6 cellular contexts compared by ENCODE assay signal in genomic region chr5:154700289-154700928, GRCh38. TPM values are rescaled to one million over a fixed set of nuclear protein-coding genes. Genes with fewer than 3 reads are reported as not detected.
DNase-seq lines count a peak whose midpoint lies in the region; ATAC-seq, FAIRE-seq and TF ChIP-seq lines count a peak whose summit lies in the region.
"Not testable (repeated sequence)": the region's sequence is repeated elsewhere in the genome, so short reads cannot be mapped to it uniquely, and the experiment has no call there.

No MANE protein-coding gene starts in this region.

- peak overlapping the region; percentile 57 for H3K27ac ChIP-seq in C4-2B
- H3K27ac ChIP-seq in VCaP, result peak overlapping the region; percentile 56
- not testable (repeated sequence) for H3K27ac ChIP-seq in H1 (ENCODE audit: low read depth, low read length)
- peak overlapping the region; percentile 58 for H3K27ac ChIP-seq in HepG2 (ENCODE audit: extremely low read length, insufficient read depth, low read length)
- H3K27ac ChIP-seq in parathyroid adenoma, result peak overlapping the region; percentile 93
- H3K27ac ChIP-seq in gastrocnemius medialis, result peak overlapping the region; percentile 73 to 82 (median 78)

- not testable (repeated sequence) for H4K5ac ChIP-seq in H1 (ENCODE audit: insufficient read length, low read depth, low read length)

- H3K4me2 ChIP-seq in H1 (ENCODE audit: insufficient read depth in 1 of 2, low read depth in 2 of 2, low read length in 2 of 2), result not testable (repeated sequence)
- H3K4me2 ChIP-seq in HepG2 (ENCODE audit: low read depth, low read length), result peak overlapping the region; percentile 76; the same call in 1 of the 2 replicates
- peak overlapping the region; percentile 62 for H3K4me2 ChIP-seq in parathyroid adenoma (ENCODE audit: low read length)

- not testable (repeated sequence) for H2BK12ac ChIP-seq in H1 (ENCODE audit: low read depth, low read length)

- H4K8ac ChIP-seq in H1 (ENCODE audit: extremely low read depth, insufficient read depth, low read length), result not testable (repeated sequence)

- not testable (repeated sequence) for H3K4ac ChIP-seq in H1 (replicated peaks; ENCODE audit: insufficient read length, low read depth, low read length)

- TF ChIP-seq RAD21 in H1 (IDR thresholded peaks at IDR 0.05 in 1 of 2, conservative IDR thresholded peaks at IDR 0.05 in 1 of 2; ENCODE audit: low read depth in 2 of 2, low read length in 2 of 2); HepG2 (CRISPR knock-in tag; IDR thresholded peaks at IDR 0.05): not testable (repeated sequence)

- not testable (repeated sequence) for H3K14ac ChIP-seq in H1 (ENCODE audit: insufficient read length)

- H2BK20ac ChIP-seq in H1 (ENCODE audit: low read length), result not testable (repeated sequence)

- H2BK120ac ChIP-seq in H1 (replicated peaks; ENCODE audit: low read depth, low read length), result not testable (repeated sequence)

- H2AFZ ChIP-seq in H1 (ENCODE audit: low read length); HepG2 (ENCODE audit: low read length): not testable (repeated sequence)
- peak overlapping the region; percentile 47 for H2AFZ ChIP-seq in parathyroid adenoma

- not testable (repeated sequence) for FAIRE-seq in H1 (lab: Jason Lieb, UNC); HepG2 (lab: Jason Lieb, UNC)

- not testable (repeated sequence) for BruUV-seq in HepG2 (replicated peaks; lab: Mats Ljungman, UMichigan)

- not testable (repeated sequence) for H4K20me1 ChIP-seq in H1 (replicated peaks in 1 of 2; ENCODE audit: control insufficient read depth in 1 of 2, insufficient read depth in 2 of 2, low read length in 2 of 2); HepG2 (ENCODE audit: insufficient read depth, low read length)

- H2BK15ac ChIP-seq in H1 (ENCODE audit: low read length), result not testable (repeated sequence)

- H3K36me3 ChIP-seq in H1 (ENCODE audit: control insufficient read depth in 2 of 4, insufficient read depth in 4 of 4, low read length in 3 of 4); HepG2 (replicated peaks in 1 of 2; ENCODE audit: control insufficient read depth in 1 of 2, insufficient read depth in 2 of 2, low read length in 2 of 2); parathyroid adenoma (ENCODE audit: control insufficient read depth, insufficient read depth, low read length); gastrocnemius medialis: not testable (repeated sequence)

- not testable (repeated sequence) for H3K27me3 ChIP-seq in H1 (replicated peaks in 1 of 4; ENCODE audit: control insufficient read depth in 3 of 4, extremely low read depth in 1 of 4, insufficient read depth in 3 of 4, low read length in 3 of 4); HepG2 (ENCODE audit: control insufficient read depth in 1 of 2, insufficient read depth in 2 of 2, low read length in 2 of 2); parathyroid adenoma (ENCODE audit: control insufficient read depth, insufficient read depth, low read length); gastrocnemius medialis

- not testable (repeated sequence) for H3K4me3 ChIP-seq in H1 (ENCODE audit: extremely low read depth in 1 of 4, insufficient read depth in 2 of 4, low read depth in 3 of 4, low read length in 4 of 4); HepG2 (replicated peaks in 1 of 3; ENCODE audit: insufficient read depth in 1 of 3, low read depth in 2 of 3, low read length in 3 of 3); gastrocnemius medialis
- H3K4me3 ChIP-seq in parathyroid adenoma (ENCODE audit: low read depth, low read length), result peak overlapping the region; percentile 40

- not testable (repeated sequence) for DNase-seq in H1 (ENCODE audit: low read depth in 1 of 2, low spot score in 2 of 2); HepG2 (ENCODE audit: low spot score); gastrocnemius medialis

- not testable (repeated sequence) for H3K79me1 ChIP-seq in H1 (ENCODE audit: low read depth, low read length)

- 0 out of 2 replicates have a peak overlapping the region, but pooled peaks have one; percentile 32 for H2AK5ac ChIP-seq in H1 (ENCODE audit: low read depth, low read length)

- intact Hi-C loops in HepG2 (cut with micrococcal nuclease; ENCODE audit: unreplicated experiment), result loop anchor here (5.0 kb wide), 1 partner anchor 57 kb away; the partner anchor contains the start of gene LARP1
- intact Hi-C loops in gastrocnemius medialis (cut with DNase I; ENCODE audit: low total_unique reads), result not testable (repeated sequence)

- not testable (repeated sequence) for H3K9me3 ChIP-seq in H1 (ENCODE audit: insufficient read depth in 2 of 2, low read depth in 1 of 2, low read length in 1 of 2); HepG2 (ENCODE audit: low read length); parathyroid adenoma (ENCODE audit: control insufficient read depth, low read length); gastrocnemius medialis

- peaks cover 5 to 25% (median 14%) of the 10 kb centered on the region in 4 experiments for H3K4me1 ChIP-seq in H1 (replicated peaks in 1 of 4; ENCODE audit: control insufficient read depth in 3 of 4, insufficient read depth in 4 of 4, low read length in 3 of 4)
- peaks cover 84% of the 10 kb centered on the region for H3K4me1 ChIP-seq in HepG2 (ENCODE audit: insufficient read depth, low read length)
- H3K4me1 ChIP-seq in parathyroid adenoma, result peaks cover 39% of the 10 kb centered on the region
- H3K4me1 ChIP-seq in gastrocnemius medialis, result peaks cover 8 to 15% of the 10 kb centered on the region in 2 donors

- H3K18ac ChIP-seq in H1 (ENCODE audit: extremely low read depth, low read length), result not testable (repeated sequence)

- not testable (repeated sequence) for H3K23me2 ChIP-seq in H1 (ENCODE audit: low read depth, low read length)

- CTCF ChIA-PET in H1 (lab: Charles Lee; ENCODE audit: partially characterized antibody), result interaction anchor here (2.2 kb wide), 1 partner anchor 13 kb away, joined by 10 read pairs; no protein-coding TSS in a partner anchor
- CTCF ChIA-PET in HepG2 (lab: Yijun Ruan, JAX; ENCODE audit: low intra/inter-chr PET ratio, low total read pairs), result not testable (repeated sequence)

- POLR2A ChIA-PET in H1 (lab: Charles Lee; ENCODE audit: partially characterized antibody), result not testable (repeated sequence)
- POLR2A ChIA-PET in HepG2 (lab: Yijun Ruan, JAX), result interaction anchor here (1.0 to 3.1 kb wide), 4 partner anchors 13 to 143 kb away, joined by 3 to 16 read pairs (median 14); no protein-coding TSS in a partner anchor

- in situ Hi-C loops in HepG2 (cut with HindIII; ENCODE audit: extremely low pct_ligation_motif_present, low pct_unique_long_range_greater_than_20kb); gastrocnemius medialis (cut with MboI; ENCODE audit: low sequenced_read_pairs in 4 of 4): not testable (repeated sequence)

- H2BK5ac ChIP-seq in H1 (ENCODE audit: low read depth, low read length), result not testable (repeated sequence)

- not testable (repeated sequence) for ATAC-seq in HepG2, gastrocnemius medialis

- not testable (repeated sequence) for H3K23ac ChIP-seq in H1 (ENCODE audit: insufficient read length)

- 95% methylated on average over 10 of the region's 10 CpGs; no CpG with 5 or more reads in 1 of the 2 experiments for WGBS in H1 (ENCODE audit: extremely low coverage in 1 of 2, insufficient coverage in 1 of 2, insufficient read length in 1 of 2, insufficient replicate concordance in 2 of 2, low coverage in 1 of 2, low lambda C conversion rate in 2 of 2, missing lambda C conversion rate in 1 of 2), 2 experiments
- WGBS in HepG2 (ENCODE audit: low lambda C conversion rate), result 41% methylated on average over 10 of the region's 10 CpGs

- not testable (repeated sequence) for TF ChIP-seq POLR2A in H1 (IDR thresholded peaks at IDR 0.05; ENCODE audit: control extremely low read depth in 1 of 2, low read depth in 2 of 2, low read length in 2 of 2); HepG2 (IDR thresholded peaks at IDR 0.05; ENCODE audit: insufficient read depth in 1 of 2, low read depth in 2 of 2, low read length in 2 of 2); gastrocnemius medialis (IDR thresholded peaks at IDR 0.05)

- H3K79me2 ChIP-seq in H1 (ENCODE audit: control insufficient read depth in 1 of 2, insufficient read depth in 2 of 2, low read length in 2 of 2), result peaks cover 0 to 12% of the 10 kb centered on the region in 2 experiments; a peak in 2 of 4 replicates
- not testable (repeated sequence) for H3K79me2 ChIP-seq in HepG2 (ENCODE audit: insufficient read depth, low read length); parathyroid adenoma

- H4K91ac ChIP-seq in H1 (replicated peaks; ENCODE audit: insufficient read length, low read length), result not testable (repeated sequence)

- TF ChIP-seq EP300 in H1 (IDR thresholded peaks at IDR 0.05; ENCODE audit: borderline replicate concordance in 1 of 2, low read depth in 2 of 2, low read length in 2 of 2); HepG2 (IDR thresholded peaks at IDR 0.05; ENCODE audit: low read depth in 2 of 2, low read length in 2 of 2); HepG2 (CRISPR knock-in tag; IDR thresholded peaks at IDR 0.05; ENCODE audit: borderline replicate concordance): not testable (repeated sequence)

- H3K56ac ChIP-seq in H1 (replicated peaks; ENCODE audit: insufficient read length, low read depth, low read length), result not testable (repeated sequence)

- H3K9ac ChIP-seq in H1 (replicated peaks in 1 of 4; ENCODE audit: extremely low read depth in 1 of 4, low read depth in 3 of 4, low read length in 3 of 4); HepG2 (ENCODE audit: insufficient read depth, low read depth, low read length); parathyroid adenoma: not testable (repeated sequence)

- not testable (repeated sequence) for TF ChIP-seq CTCF in C4-2B (conservative IDR thresholded peaks at IDR 0.05); VCaP (conservative IDR thresholded peaks at IDR 0.05); H1 (IDR thresholded peaks at IDR 0.05; ENCODE audit: control extremely low read depth in 1 of 3, insufficient read depth in 1 of 3, low read depth in 1 of 3, low read length in 3 of 3); HepG2 (CRISPR knock-in tag; IDR thresholded peaks at IDR 0.05); parathyroid adenoma (IDR thresholded peaks at IDR 0.05); gastrocnemius medialis (IDR thresholded peaks at IDR 0.05 in 4 of 5, conservative IDR thresholded peaks at IDR 0.05 in 1 of 5)

RNA-seq across cellular contexts. Expression of gene LARP1, which starts 54.8 kb away (rescaled TPM):
- total RNA-seq in H1 (2021; fragmentation: NEBNext Ultra II Directional; extraction: Animal tissue kit (Norgen Biotek cat#: 25700)), result 409 and 422 TPM in 2 replicates
- 106 and 156 TPM in 2 replicates for polyA plus RNA-seq in H1 (2011; rRNA removed)
- 126 TPM for polyA plus RNA-seq in H1 (2011; cell fraction: cytosol; rRNA removed)
- polyA plus RNA-seq in H1 (2011; cell fraction: nucleus; rRNA removed), result 349 TPM
- polyA plus RNA-seq in H1 (2012, experiment 1 of 2), result 181 to 219 TPM (median 186 TPM) in 4 replicates
- 78.9 TPM for polyA plus RNA-seq in H1 (2012, experiment 2 of 2)
- polyA plus RNA-seq in H1 (2013, experiment 1 of 2), result 201 TPM
- polyA plus RNA-seq in H1 (2013, experiment 2 of 2), result 196 TPM
- polyA minus RNA-seq in H1 (2011; rRNA and poly(A)+ RNA removed), result 223 and 225 TPM in 2 replicates
- polyA minus RNA-seq in H1 (2011; cell fraction: cytosol; rRNA and poly(A)+ RNA removed), result 149 TPM
- polyA minus RNA-seq in H1 (2011; cell fraction: nucleus; rRNA and poly(A)+ RNA removed), result 253 TPM
- total RNA-seq in HepG2 (2016; rRNA removed; fragmentation: Illumina TruSeq; extraction: Trizol), result 61.4 and 68.5 TPM in 2 replicates
- total RNA-seq in HepG2 (2016; cell fraction: cytosol; rRNA removed; fragmentation: Illumina TruSeq; extraction: Trizol; ENCODE audit: low read depth), result 8.7 and 8.9 TPM in 2 replicates
- total RNA-seq in HepG2 (2016; cell fraction: insoluble cytoplasmic fraction; rRNA removed; fragmentation: Illumina TruSeq; extraction: Trizol), result 57.6 and 62.0 TPM in 2 replicates
- 36.8 and 41.2 TPM in 2 replicates for total RNA-seq in HepG2 (2016; cell fraction: membrane; rRNA removed; fragmentation: Illumina TruSeq; extraction: Trizol)
- 72.6 and 80.1 TPM in 2 replicates for total RNA-seq in HepG2 (2016; cell fraction: nucleus; rRNA removed; fragmentation: Illumina TruSeq; extraction: Trizol)
- 45.2 and 52.0 TPM in 2 replicates for polyA plus RNA-seq in HepG2 (2011; rRNA removed)
- 29.4 and 31.7 TPM in 2 replicates for polyA plus RNA-seq in HepG2 (2011; cell fraction: cytosol; rRNA removed)
- polyA plus RNA-seq in HepG2 (2011; cell fraction: nucleus; rRNA removed), result 74.2 and 76.9 TPM in 2 replicates
- polyA plus RNA-seq in HepG2 (2012), result 59.4 and 62.0 TPM in 2 replicates
- 4.0 and 4.5 TPM in 2 replicates for polyA plus RNA-seq in HepG2 (2016; cell fraction: cytosol; fragmentation: Illumina TruSeq; extraction: Trizol; ENCODE audit: low read depth)
- 69.6 and 92.6 TPM in 2 replicates for polyA plus RNA-seq in HepG2 (2016; cell fraction: insoluble cytoplasmic fraction; fragmentation: Illumina TruSeq; extraction: Trizol; ENCODE audit: low read depth)
- 15.3 and 19.6 TPM in 2 replicates for polyA plus RNA-seq in HepG2 (2016; cell fraction: membrane; fragmentation: Illumina TruSeq; extraction: Trizol; ENCODE audit: low read depth)
- polyA plus RNA-seq in HepG2 (2016; cell fraction: nucleus; fragmentation: Illumina TruSeq; extraction: Trizol; ENCODE audit: insufficient read depth, low read depth), result 143 and 158 TPM in 2 replicates
- polyA minus RNA-seq in HepG2 (2011; rRNA and poly(A)+ RNA removed; ENCODE audit: low replicate concordance), result 72.7 and 144 TPM in 2 replicates
- polyA minus RNA-seq in HepG2 (2011; cell fraction: cytosol; rRNA and poly(A)+ RNA removed), result 40.8 and 53.5 TPM in 2 replicates
- polyA minus RNA-seq in HepG2 (2011; cell fraction: nucleus; rRNA and poly(A)+ RNA removed), result 66.0 and 100 TPM in 2 replicates
- total RNA-seq in gastrocnemius medialis, result 100 to 1,000 TPM in 3 of 4 donors, 10 to 100 TPM in 1; 77.8 to 125 (median 119) TPM
